8 cellular contexts compared by ENCODE assay signal in the genomic region with DNA sequence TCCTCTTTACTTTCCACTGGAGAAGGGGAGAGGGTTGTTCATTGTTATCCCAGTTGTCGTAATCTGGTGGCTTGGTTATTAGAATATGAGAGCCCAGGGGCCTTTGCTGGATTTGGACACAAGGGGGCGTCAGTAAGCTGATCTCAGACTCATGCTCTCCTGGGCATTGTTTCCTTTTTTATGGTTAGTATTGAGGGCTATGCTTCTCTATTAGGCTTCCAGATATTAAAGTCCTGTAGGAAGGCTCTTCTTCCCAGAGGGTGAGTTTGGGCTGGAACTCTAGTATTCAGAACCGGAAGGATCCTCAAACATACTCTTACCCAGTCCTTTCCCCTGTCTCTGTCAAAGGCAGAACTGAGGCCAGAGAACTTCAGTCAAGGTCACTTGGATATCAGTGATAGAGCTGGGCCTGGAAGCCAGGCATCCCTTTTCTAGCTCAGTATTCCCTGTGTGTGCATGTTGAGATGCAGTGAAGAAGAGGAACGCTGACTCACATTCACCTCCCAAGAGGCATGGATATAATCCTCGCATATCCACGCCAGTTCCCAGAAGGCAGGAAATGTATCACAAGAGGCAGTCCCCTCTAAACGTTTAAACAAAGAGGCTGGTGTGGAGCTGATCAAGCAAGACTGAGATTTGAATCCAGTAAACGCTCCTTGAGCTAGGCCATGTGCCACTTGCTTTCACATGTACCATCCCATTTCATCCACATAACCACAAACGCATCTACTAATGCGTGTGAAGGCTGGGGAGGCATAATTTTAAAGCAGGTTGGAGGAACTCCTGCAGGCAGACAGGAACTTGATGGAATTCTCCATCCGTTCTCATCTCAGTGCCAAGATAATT. TPM values are rescaled to one million over a fixed set of nuclear protein-coding genes. Genes with fewer than 3 reads are reported as not detected.
DNase-seq lines count a peak whose midpoint lies in the region; ATAC-seq and TF ChIP-seq lines count a peak whose summit lies in the region.

No MANE protein-coding gene starts in this region.

- intact Hi-C loops in left ventricle myocardium inferior (cut with micrococcal nuclease) = loop anchor here (10.0 kb wide), 1 partner anchor 256 kb away; no protein-coding TSS in a partner anchor

- peak; percentile 96 for TF ChIP-seq RAD21 in SK-N-SH (IDR thresholded peaks at IDR 0.05; ENCODE audit: low read length)

- no peak overlapping the region; the same call in 1 of the 2 replicates for H3K9ac ChIP-seq in SK-N-SH
- H3K9ac ChIP-seq in adipocyte (ENCODE audit: low read length) = peak overlapping the region; percentile 41

- peaks cover 7% of the 10 kb centered on the region for H3F3A ChIP-seq in SK-N-SH (replicated peaks; ENCODE audit: insufficient read depth)

- H3K36me3 ChIP-seq in SK-N-SH (replicated peaks in 1 of 2; ENCODE audit: control insufficient read depth in 1 of 2, insufficient read depth in 2 of 2, low read length in 1 of 2) (peaks cover 5 to 79% of the 10 kb centered on the region in 2 experiments), adipocyte (ENCODE audit: control insufficient read depth, insufficient read depth, low read length, severe bottlenecking) (peaks cover 78% of the 10 kb centered on the region), left ventricle myocardium inferior (peaks cover 80% of the 10 kb centered on the region)

- TF ChIP-seq EP300 in SK-N-SH (IDR thresholded peaks at IDR 0.05; ENCODE audit: borderline replicate concordance in 1 of 2, low read depth in 1 of 2, low read length in 1 of 2) = no peak

- H3K4me3 ChIP-seq in SK-N-SH (ENCODE audit: low read depth in 2 of 2, low read length in 1 of 2) (peak overlapping the region in 1 of 2 experiments; percentile 26; a peak in 1 of 4 replicates), adipocyte (ENCODE audit: low read length) (no peak overlapping the region), left ventricle myocardium inferior (no peak overlapping the region)

- H4K20me1 ChIP-seq in SK-N-SH (ENCODE audit: insufficient read depth) = no peaks in the 10 kb centered on the region

- POLR2A ChIA-PET in SK-N-SH (lab: Yijun Ruan, JAX) = interaction anchor here (0.9 to 1.2 kb wide), 3 partner anchors 11 to 201 kb away, joined by 3 to 5 read pairs (median 3); no protein-coding TSS in a partner anchor

- H3K27ac ChIP-seq in SK-N-SH (ENCODE audit: low read depth in 2 of 2, low read length in 1 of 2) (peak overlapping the region; percentile 57 to 89), left ventricle myocardium inferior (replicated peaks) (peak overlapping the region; percentile 88)

- ATAC-seq in HG02610 (IDR thresholded peaks at IDR 0.05; ENCODE audit: unreplicated experiment) (no peak), GM19397 (IDR thresholded peaks at IDR 0.05; ENCODE audit: unreplicated experiment) (no peak)

- no peaks in the 10 kb centered on the region for H3K27me3 ChIP-seq in SK-N-SH (ENCODE audit: insufficient read depth)
- H3K27me3 ChIP-seq in adipocyte (replicated peaks; ENCODE audit: control insufficient read depth, insufficient read depth, low read length) = no peaks in the 10 kb centered on the region
- H3K27me3 ChIP-seq in left ventricle myocardium inferior (ENCODE audit: low read depth) = no peaks in the 10 kb centered on the region

- H3K79me2 ChIP-seq in SK-N-SH (ENCODE audit: insufficient read depth) = no peaks in the 10 kb centered on the region

- peak overlapping the region; percentile 39; the same call in 1 of the 2 replicates for H3K4me2 ChIP-seq in SK-N-SH

- TF ChIP-seq CTCF in SK-N-SH (IDR thresholded peaks at IDR 0.05) (peak; percentile 93), left ventricle myocardium inferior (IDR thresholded peaks at IDR 0.05; ENCODE audit: borderline replicate concordance) (peak; percentile 90)

- H3K9me3 ChIP-seq in SK-N-SH = no peaks in the 10 kb centered on the region
- H3K9me3 ChIP-seq in adipocyte (ENCODE audit: control insufficient read depth, low read length) = no peaks in the 10 kb centered on the region
- no peaks in the 10 kb centered on the region for H3K9me3 ChIP-seq in left ventricle myocardium inferior (replicated peaks)

- 54% methylated on average over 10 of the region's 11 CpGs for WGBS in SK-N-SH (ENCODE audit: low lambda C conversion rate)

- CTCF ChIA-PET in SK-N-SH (lab: Yijun Ruan, JAX) = interaction anchor here (0.5 to 10.5 kb wide), 49 partner anchors 9 to 363 kb away, joined by 3 to 173 read pairs (median 4); a partner anchor contains a TSS

- H2AFZ ChIP-seq in SK-N-SH (ENCODE audit: low read depth) = peak overlapping the region; percentile 60; the same call in 1 of the 2 replicates

- peaks cover 14 to 52% of the 10 kb centered on the region in 2 experiments; a peak in 3 of 4 replicates for H3K4me1 ChIP-seq in SK-N-SH (ENCODE audit: control insufficient read depth in 1 of 2, insufficient read depth in 2 of 2, low read depth in 1 of 2, low read length in 1 of 2)
- peaks cover 16% of the 10 kb centered on the region for H3K4me1 ChIP-seq in adipocyte (ENCODE audit: control insufficient read depth, insufficient read depth, low read length)
- peaks cover 63% of the 10 kb centered on the region for H3K4me1 ChIP-seq in left ventricle myocardium inferior

- DNase-seq in DMS79 treated with DMSO at 0.1 percent for 48 hours (lab: John Stamatoyannopoulos, UW) = peak; percentile 75
- peak; percentile 48 for DNase-seq in LoVo (ENCODE audit: low spot score)
- DNase-seq in SK-N-SH = peak; percentile 81
- peak; percentile 86 for DNase-seq in adipocyte (ENCODE audit: low read depth)
- peak; percentile 59 for DNase-seq in left ventricle myocardium inferior
- peak; percentile 76 for DNase-seq in putamen (ENCODE audit: low spot score)

- no peaks in the 10 kb centered on the region for H3K9me2 ChIP-seq in SK-N-SH

TF ChIP-seq in SK-N-SH, 30 proteins besides CTCF, POLR2A, EP300 and RAD21 (continues in another document):
- TF ChIP-seq, protein P1, sequence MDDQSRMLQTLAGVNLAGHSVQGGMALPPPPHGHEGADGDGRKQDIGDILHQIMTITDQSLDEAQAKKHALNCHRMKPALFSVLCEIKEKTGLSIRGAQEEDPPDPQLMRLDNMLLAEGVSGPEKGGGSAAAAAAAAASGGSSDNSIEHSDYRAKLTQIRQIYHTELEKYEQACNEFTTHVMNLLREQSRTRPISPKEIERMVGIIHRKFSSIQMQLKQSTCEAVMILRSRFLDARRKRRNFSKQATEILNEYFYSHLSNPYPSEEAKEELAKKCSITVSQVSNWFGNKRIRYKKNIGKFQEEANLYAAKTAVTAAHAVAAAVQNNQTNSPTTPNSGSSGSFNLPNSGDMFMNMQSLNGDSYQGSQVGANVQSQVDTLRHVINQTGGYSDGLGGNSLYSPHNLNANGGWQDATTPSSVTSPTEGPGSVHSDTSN (IDR thresholded peaks at IDR 0.05) = no peak
- TF ChIP-seq SMC3 (IDR thresholded peaks at IDR 0.05; ENCODE audit: low read depth, low read length) = peak; percentile 88
- TF ChIP-seq RXRA (IDR thresholded peaks at IDR 0.05; ENCODE audit: borderline replicate concordance, low read depth) = no peak
- TF ChIP-seq, protein P2, sequence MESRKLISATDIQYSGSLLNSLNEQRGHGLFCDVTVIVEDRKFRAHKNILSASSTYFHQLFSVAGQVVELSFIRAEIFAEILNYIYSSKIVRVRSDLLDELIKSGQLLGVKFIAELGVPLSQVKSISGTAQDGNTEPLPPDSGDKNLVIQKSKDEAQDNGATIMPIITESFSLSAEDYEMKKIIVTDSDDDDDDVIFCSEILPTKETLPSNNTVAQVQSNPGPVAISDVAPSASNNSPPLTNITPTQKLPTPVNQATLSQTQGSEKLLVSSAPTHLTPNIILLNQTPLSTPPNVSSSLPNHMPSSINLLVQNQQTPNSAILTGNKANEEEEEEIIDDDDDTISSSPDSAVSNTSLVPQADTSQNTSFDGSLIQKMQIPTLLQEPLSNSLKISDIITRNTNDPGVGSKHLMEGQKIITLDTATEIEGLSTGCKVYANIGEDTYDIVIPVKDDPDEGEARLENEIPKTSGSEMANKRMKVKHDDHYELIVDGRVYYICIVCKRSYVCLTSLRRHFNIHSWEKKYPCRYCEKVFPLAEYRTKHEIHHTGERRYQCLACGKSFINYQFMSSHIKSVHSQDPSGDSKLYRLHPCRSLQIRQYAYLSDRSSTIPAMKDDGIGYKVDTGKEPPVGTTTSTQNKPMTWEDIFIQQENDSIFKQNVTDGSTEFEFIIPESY (IDR thresholded peaks at IDR 0.05; ENCODE audit: borderline replicate concordance, low read depth) = no peak
- no peak for TF ChIP-seq FOXJ3 (CRISPR knock-in tag; IDR thresholded peaks at IDR 0.05)
- TF ChIP-seq RCOR1 (IDR thresholded peaks at IDR 0.05; ENCODE audit: low read length) = 0 out of 2 replicates have a peak, but pooled peaks have one; percentile 25
- no peak for TF ChIP-seq YY1 (IDR thresholded peaks at IDR 0.05; ENCODE audit: low read depth)
- no peak for TF ChIP-seq FOSL2 (IDR thresholded peaks at IDR 0.05; ENCODE audit: borderline replicate concordance, low read depth)
- 0 out of 2 replicates have a peak, but pooled peaks have one; percentile 39 for TF ChIP-seq SIN3A (IDR thresholded peaks at IDR 0.05; ENCODE audit: borderline replicate concordance, low read depth, low read length)
- TF ChIP-seq, protein P3, sequence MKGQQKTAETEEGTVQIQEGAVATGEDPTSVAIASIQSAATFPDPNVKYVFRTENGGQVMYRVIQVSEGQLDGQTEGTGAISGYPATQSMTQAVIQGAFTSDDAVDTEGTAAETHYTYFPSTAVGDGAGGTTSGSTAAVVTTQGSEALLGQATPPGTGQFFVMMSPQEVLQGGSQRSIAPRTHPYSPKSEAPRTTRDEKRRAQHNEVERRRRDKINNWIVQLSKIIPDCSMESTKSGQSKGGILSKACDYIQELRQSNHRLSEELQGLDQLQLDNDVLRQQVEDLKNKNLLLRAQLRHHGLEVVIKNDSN (IDR thresholded peaks at IDR 0.05; ENCODE audit: borderline replicate concordance, low read depth) = no peak
- no peak for TF ChIP-seq NFIC (IDR thresholded peaks at IDR 0.05; ENCODE audit: borderline replicate concordance)

RNA-seq across cellular contexts. Expression of a gene that starts 41.6 kb away (rescaled TPM):
- 28.6 and 31.9 TPM in 2 replicates for polyA plus RNA-seq in SK-N-SH (2012; rRNA removed)
- 20.3 and 23.0 TPM in 2 replicates for polyA plus RNA-seq in SK-N-SH (2012; cell fraction: cytosol; rRNA removed)
- polyA plus RNA-seq in SK-N-SH (2012; cell fraction: nucleus; rRNA removed) = 60.4 and 65.8 TPM in 2 replicates
- 56.0 TPM for total RNA-seq in left ventricle myocardium inferior

RNA-seq across cellular contexts. Expression of a gene that starts 41.9 kb away (rescaled TPM):
- 66.9 and 92.9 TPM in 2 replicates for polyA plus RNA-seq in SK-N-SH (2012; rRNA removed)
- 69.6 and 99.0 TPM in 2 replicates for polyA plus RNA-seq in SK-N-SH (2012; cell fraction: cytosol; rRNA removed)
- 93.8 and 122 TPM in 2 replicates for polyA plus RNA-seq in SK-N-SH (2012; cell fraction: nucleus; rRNA removed)
- total RNA-seq in left ventricle myocardium inferior = 21.5 TPM

RNA-seq across cellular contexts. Expression of a gene that starts 54.3 kb away (rescaled TPM):
- polyA plus RNA-seq in SK-N-SH (2012; rRNA removed) = 14.8 and 15.9 TPM in 2 replicates
- 11.7 and 14.3 TPM in 2 replicates for polyA plus RNA-seq in SK-N-SH (2012; cell fraction: cytosol; rRNA removed)
- polyA plus RNA-seq in SK-N-SH (2012; cell fraction: nucleus; rRNA removed) = 18.6 and 20.3 TPM in 2 replicates
- 55.4 TPM for total RNA-seq in left ventricle myocardium inferior

RNA-seq across cellular contexts. Expression of a gene that starts 54.6 kb away (rescaled TPM):
- 6.3 and 7.0 TPM in 2 replicates for polyA plus RNA-seq in SK-N-SH (2012; rRNA removed)
- 2.8 and 5.3 TPM in 2 replicates for polyA plus RNA-seq in SK-N-SH (2012; cell fraction: cytosol; rRNA removed)
- polyA plus RNA-seq in SK-N-SH (2012; cell fraction: nucleus; rRNA removed) = 9.3 and 10.3 TPM in 2 replicates
- total RNA-seq in left ventricle myocardium inferior = 8.4 TPM
